1 cellular context compared by ENCODE assay signal in genomic region chr10:308101-308500, GRCh38.
TF ChIP-seq lines count a peak whose summit lies in the region.

No MANE protein-coding gene starts in this region.

TF ChIP-seq in GM12878, 131 proteins besides CTCF, POLR2A, EP300 and RAD21 (continued from another document):
- no peak for TF ChIP-seq E2F8 (IDR thresholded peaks at IDR 0.05; ENCODE audit: low read depth, partially characterized antibody)
- TF ChIP-seq ZBTB33 (IDR thresholded peaks at IDR 0.05): no peak
- no peak for TF ChIP-seq BCL3 (IDR thresholded peaks at IDR 0.05; ENCODE audit: borderline replicate concordance, insufficient read depth, low read depth, low read length, poor library complexity, severe bottlenecking)
- TF ChIP-seq FOXM1 (IDR thresholded peaks at IDR 0.05; ENCODE audit: low read depth, low read length): no peak
- TF ChIP-seq NR2C1 (IDR thresholded peaks at IDR 0.05): no peak
- no peak for TF ChIP-seq YBX1 (IDR thresholded peaks at IDR 0.05)
- no peak for TF ChIP-seq MEF2A (IDR thresholded peaks at IDR 0.05; ENCODE audit: insufficient read depth, low read depth, low read length)
- no peak for TF ChIP-seq MXI1 (IDR thresholded peaks at IDR 0.05; ENCODE audit: low read depth, low read length)
- no peak for TF ChIP-seq IKZF2 (IDR thresholded peaks at IDR 0.05)
- no peak for TF ChIP-seq FOXK2 (IDR thresholded peaks at IDR 0.05)
- TF ChIP-seq BCL11A (IDR thresholded peaks at IDR 0.05; ENCODE audit: low read depth, low read length): no peak
- no peak for TF ChIP-seq GABPA (IDR thresholded peaks at IDR 0.05; ENCODE audit: low read depth)
